In the genomic region with DNA sequence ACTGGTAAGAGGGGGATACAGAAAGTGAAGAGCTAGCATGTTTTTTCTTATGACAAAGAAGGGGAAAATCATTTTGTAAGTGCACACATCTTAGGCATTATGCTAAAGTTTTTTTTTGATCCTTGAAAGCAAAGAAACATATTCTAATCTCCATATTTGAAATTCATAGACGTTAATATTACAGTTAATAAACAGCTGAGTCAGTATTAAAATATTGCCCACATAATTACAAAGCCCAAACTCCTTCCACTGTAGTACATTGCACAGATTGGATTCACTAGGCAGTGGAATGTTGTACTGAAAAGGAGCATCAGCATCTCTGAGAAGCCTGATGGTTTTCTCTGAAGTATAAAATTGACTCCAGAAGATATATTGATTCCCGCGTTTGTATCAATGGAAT, we compare ENCODE assay signal across 33 cellular contexts.
DNase-seq lines count a peak whose midpoint lies in the region; ATAC-seq, FAIRE-seq and TF ChIP-seq lines count a peak whose summit lies in the region.
"Had no signal": no experiment of that assay in that cellular context is flagged by ENCODE, and none has a peak within 500 bp of the region (broad histone marks: within the 10 kb centered on the region; RNA-seq: fewer than 3 reads in every experiment).

No MANE protein-coding gene starts in this region.

- no peak overlapping the region for H3K56ac ChIP-seq in IMR-90 (ENCODE audit: extremely low read depth, insufficient read depth, low read length)

- 65% methylated on average over 3 of the region's 3 CpGs for WGBS in HepG2 (ENCODE audit: low lambda C conversion rate)
- 92% methylated on average over 3 of the region's 3 CpGs for WGBS in right lobe of liver (ENCODE audit: insufficient coverage, low coverage, low lambda C conversion rate, missing lambda C conversion rate)
- WGBS in A549 (ENCODE audit: missing lambda C conversion rate): 57% methylated on average over 3 of the region's 3 CpGs
- no CpG with 5 or more reads among the region's 3 CpGs for WGBS in IMR-90 (ENCODE audit: extremely low coverage in 2 of 2, insufficient read length in 1 of 2), 2 experiments
- WGBS in prostate gland: 93% methylated on average over 3 of the region's 3 CpGs

- no peak overlapping the region for H2AK9ac ChIP-seq in IMR-90 (replicated peaks; ENCODE audit: low read depth, low read length, poor library complexity)

- in situ Hi-C loops in HepG2 (cut with HindIII; ENCODE audit: extremely low pct_ligation_motif_present, low pct_unique_long_range_greater_than_20kb): no loop called here
- in situ Hi-C loops in IMR-90 (cut with MboI; ENCODE audit: low sequenced_read_pairs): no loop called here

- DNase-seq in HepG2 (ENCODE audit: low spot score) (no peak), right lobe of liver (no peak), A549 (ENCODE audit: low read depth in 1 of 2, low spot score in 1 of 2) (no peak), IMR-90 (no peak), Karpas-422 (peak; percentile 7), prostate gland (ENCODE audit: low spot score) (no peak), GM10266 (ENCODE audit: extremely low spot score) (no peak), C1 segment of cervical spinal cord (lab: John Stamatoyannopoulos, UW) (no peak)
- DNase-seq: 8988T; ACHN; AML-193; BE2C; Caco-2; Calu3; CD4-positive, alpha-beta memory T cell; CD4-positive, alpha-beta T cell; CD4-positive, CD25-positive, alpha-beta regulatory T cell; CD8-positive, alpha-beta memory T cell; CD8-positive, alpha-beta T cell; COR-L47; DMS 273 treated with DMSO at 0.1 percent for 48 hours; DMS153; DMS53; DMS79; DMS79 treated with DMSO at 0.1 percent for 48 hours; DND-41; EL had no signal

- no peak overlapping the region for H4K91ac ChIP-seq in IMR-90 (ENCODE audit: insufficient read depth, low read depth, low read length)

- CTCF ChIA-PET in HepG2 (lab: Yijun Ruan, JAX; ENCODE audit: low intra/inter-chr PET ratio, low total read pairs): no interaction called here
- CTCF ChIA-PET in A549 (lab: Yijun Ruan, JAX): no interaction called here
- CTCF ChIA-PET in IMR-90 (lab: Yijun Ruan, JAX): no interaction called here

- ATAC-seq in HepG2 (no peak), right lobe of liver (no peak), A549 (no peak), IMR-90 (ENCODE audit: low read depth) (no peak)
- ATAC-seq: CD8-positive, alpha-beta T cell had no signal

- H3K4me3 ChIP-seq in HepG2 (replicated peaks in 1 of 3; ENCODE audit: insufficient read depth in 1 of 3, low read depth in 2 of 3, low read length in 3 of 3) (no peak overlapping the region), right lobe of liver (no peak overlapping the region), A549 (no peak overlapping the region), IMR-90 (ENCODE audit: insufficient read depth, low read depth, low read length) (no peak overlapping the region), Karpas-422 (ENCODE audit: low read length) (no peak overlapping the region), prostate gland (no peak overlapping the region)
- H3K4me3 ChIP-seq: BLaER1; BLaER1 treated with 17β-estradiol and CSF1 and Interleukin-3, amounts not matched to agents 10 nM and 100 nM had no signal

- intact Hi-C loops in HepG2 (cut with micrococcal nuclease; ENCODE audit: unreplicated experiment): no loop called here
- intact Hi-C loops in right lobe of liver (cut with DNase I): no loop called here
- intact Hi-C loops in IMR-90 (cut with micrococcal nuclease): no loop called here
- intact Hi-C loops in prostate gland (cut with DNase I): no loop called here

- no peak overlapping the region for H2BK15ac ChIP-seq in IMR-90 (ENCODE audit: low read depth, low read length)

- TF ChIP-seq EP300 in HepG2 (IDR thresholded peaks at IDR 0.05; ENCODE audit: low read depth in 2 of 2, low read length in 2 of 2) (no peak), HepG2 (CRISPR knock-in tag; IDR thresholded peaks at IDR 0.05; ENCODE audit: borderline replicate concordance) (no peak), A549 (IDR thresholded peaks at IDR 0.05) (no peak)

- TF ChIP-seq POLR2A in HepG2 (IDR thresholded peaks at IDR 0.05; ENCODE audit: insufficient read depth in 1 of 2, low read depth in 2 of 2, low read length in 2 of 2) (no peak), right lobe of liver (IDR thresholded peaks at IDR 0.05) (no peak), A549 (IDR thresholded peaks at IDR 0.05; ENCODE audit: low read length) (no peak), IMR-90 (IDR thresholded peaks at IDR 0.05; ENCODE audit: low read depth, low read length) (no peak), prostate gland (IDR thresholded peaks at IDR 0.05) (no peak)

- no peaks in the 10 kb centered on the region for H3K27me3 ChIP-seq in HepG2 (ENCODE audit: control insufficient read depth in 1 of 2, insufficient read depth in 2 of 2, low read length in 2 of 2)
- no peaks in the 10 kb centered on the region for H3K27me3 ChIP-seq in right lobe of liver
- no peaks in the 10 kb centered on the region for H3K27me3 ChIP-seq in IMR-90 (ENCODE audit: control insufficient read depth, insufficient read depth, low read length)
- no peaks in the 10 kb centered on the region for H3K27me3 ChIP-seq in Karpas-422 (ENCODE audit: low read length)
- H3K27me3 ChIP-seq in prostate gland (replicated peaks; ENCODE audit: insufficient read depth): no peaks in the 10 kb centered on the region
- H3K27me3 ChIP-seq: BE2C; BLaER1; BLaER1 treated with 17β-estradiol and CSF1 and Interleukin-3, amounts not matched to agents 10 nM and 100 nM had no signal

- no peak overlapping the region for H3K9ac ChIP-seq in HepG2 (ENCODE audit: insufficient read depth, low read depth, low read length)
- H3K9ac ChIP-seq in IMR-90 (ENCODE audit: low read depth, low read length): no peak overlapping the region
- no peak overlapping the region for H3K9ac ChIP-seq in Karpas-422 (ENCODE audit: low read length)
- H3K9ac ChIP-seq: BLaER1; BLaER1 treated with 17β-estradiol and CSF1 and Interleukin-3, amounts not matched to agents 10 nM and 100 nM had no signal

- no peaks in the 10 kb centered on the region for H3K79me1 ChIP-seq in IMR-90 (ENCODE audit: low read depth in 1 of 2, low read length in 2 of 2)

- H3K18ac ChIP-seq in IMR-90 (ENCODE audit: low read depth, low read length): no peak overlapping the region

- H3K27ac ChIP-seq in HepG2 (ENCODE audit: extremely low read length, insufficient read depth, low read length) (no peak overlapping the region), right lobe of liver (no peak overlapping the region), A549 (no peak overlapping the region), IMR-90 (ENCODE audit: insufficient read depth, low read length) (no peak overlapping the region), Karpas-422 (ENCODE audit: low read length) (no peak overlapping the region), prostate gland (no peak overlapping the region)
- H3K27ac ChIP-seq: 22Rv1; BLaER1; BLaER1 treated with 17β-estradiol and CSF1 and Interleukin-3, amounts not matched to agents 10 nM and 100 nM; C4-2B had no signal

- H2AFZ ChIP-seq in HepG2 (ENCODE audit: low read length) (no peak overlapping the region), IMR-90 (replicated peaks; ENCODE audit: low read length, poor library complexity) (no peak overlapping the region), Karpas-422 (ENCODE audit: low read length) (no peak overlapping the region)

- H3K4me2 ChIP-seq in HepG2 (ENCODE audit: low read depth, low read length): no peak overlapping the region
- no peak overlapping the region for H3K4me2 ChIP-seq in A549
- H3K4me2 ChIP-seq in IMR-90 (ENCODE audit: low read depth, low read length): no peak overlapping the region
- no peak overlapping the region for H3K4me2 ChIP-seq in Karpas-422 (ENCODE audit: low read depth, low read length, poor library complexity, severe bottlenecking)
- H3K4me2 ChIP-seq: BLaER1; BLaER1 treated with 17β-estradiol and CSF1 and Interleukin-3, amounts not matched to agents 10 nM and 100 nM had no signal

- no peak overlapping the region for H2AK5ac ChIP-seq in IMR-90 (ENCODE audit: low read depth, low read length)

- no peak overlapping the region for H2BK5ac ChIP-seq in IMR-90 (ENCODE audit: low read depth, low read length, poor library complexity, severe bottlenecking)

- POLR2A ChIA-PET in HepG2 (lab: Yijun Ruan, JAX) (no interaction called here), A549 (lab: Yijun Ruan, JAX) (no interaction called here), IMR-90 (lab: Charles Lee; ENCODE audit: unreplicated experiment) (no interaction called here)

- TF ChIP-seq CTCF in HepG2 (CRISPR knock-in tag; IDR thresholded peaks at IDR 0.05) (no peak), right lobe of liver (IDR thresholded peaks at IDR 0.05) (no peak), A549 (IDR thresholded peaks at IDR 0.05) (no peak), IMR-90 (conservative IDR thresholded peaks at IDR 0.05; ENCODE audit: low read depth, low read length) (no peak), prostate gland (IDR thresholded peaks at IDR 0.05) (no peak), GM10266 (IDR thresholded peaks at IDR 0.05; ENCODE audit: control insufficient read depth, insufficient read depth, low read depth, missing control alignments) (no peak)

- H4K8ac ChIP-seq in IMR-90 (ENCODE audit: low read depth in 2 of 2, low read length in 2 of 2): no peak overlapping the region

- TF ChIP-seq RAD21 in HepG2 (CRISPR knock-in tag; IDR thresholded peaks at IDR 0.05): no peak
- no peak for TF ChIP-seq RAD21 in A549 (conservative IDR thresholded peaks at IDR 0.05 in 1 of 2, IDR thresholded peaks at IDR 0.05 in 1 of 2)
- TF ChIP-seq RAD21 in IMR-90 (IDR thresholded peaks at IDR 0.05; ENCODE audit: low read length): no peak

- BruUV-seq in HepG2 (replicated peaks; lab: Mats Ljungman, UMichigan) (no TSS peak), IMR-90 (replicated peaks; lab: Mats Ljungman, UMichigan) (no TSS peak)

- H3K4me1 ChIP-seq in HepG2 (ENCODE audit: insufficient read depth, low read length): no peaks in the 10 kb centered on the region
- H3K4me1 ChIP-seq in right lobe of liver: no peaks in the 10 kb centered on the region
- no peaks in the 10 kb centered on the region for H3K4me1 ChIP-seq in A549
- no peaks in the 10 kb centered on the region for H3K4me1 ChIP-seq in IMR-90 (ENCODE audit: control insufficient read depth, insufficient read depth, low read length)
- H3K4me1 ChIP-seq in Karpas-422 (ENCODE audit: low read length): no peaks in the 10 kb centered on the region
- no peaks in the 10 kb centered on the region for H3K4me1 ChIP-seq in prostate gland (replicated peaks)
- H3K4me1 ChIP-seq: BE2C; BLaER1; BLaER1 treated with 17β-estradiol and CSF1 and Interleukin-3, amounts not matched to agents 10 nM and 100 nM; Caco-2 had no signal

- H3K14ac ChIP-seq in IMR-90 (replicated peaks; ENCODE audit: low read depth, low read length): no peak overlapping the region

- H4K20me1 ChIP-seq in HepG2 (ENCODE audit: insufficient read depth, low read length): no peaks in the 10 kb centered on the region
- H4K20me1 ChIP-seq in IMR-90 (ENCODE audit: insufficient read depth, low read length): no peaks in the 10 kb centered on the region
- H4K20me1 ChIP-seq in Karpas-422 (ENCODE audit: insufficient read depth, low read depth, low read length): no peaks in the 10 kb centered on the region
- H4K20me1 ChIP-seq: BLaER1; BLaER1 treated with 17β-estradiol and CSF1 and Interleukin-3, amounts not matched to agents 10 nM and 100 nM had no signal

- no peak for FAIRE-seq in HepG2 (lab: Jason Lieb, UNC)
- no peak for FAIRE-seq in A549 (lab: Jason Lieb, UNC)
- FAIRE-seq: A204.1, D721Med had no signal

- H4K5ac ChIP-seq in IMR-90 (ENCODE audit: low read depth, low read length): no peak overlapping the region

- H3K9me2 ChIP-seq in Karpas-422 (replicated peaks; ENCODE audit: insufficient read depth, low read length): no peaks in the 10 kb centered on the region

- dilution Hi-C loops in IMR-90 (cut with HindIII; ENCODE audit: low sequenced_read_pairs, unreplicated experiment): no loop called here

- no peaks in the 10 kb centered on the region for H3K9me1 ChIP-seq in IMR-90 (ENCODE audit: insufficient read depth, low read length)

- H3K9me3 ChIP-seq in HepG2 (ENCODE audit: low read length) (peaks cover 73% of the 10 kb centered on the region), right lobe of liver (no peaks in the 10 kb centered on the region), A549 (no peaks in the 10 kb centered on the region), IMR-90 (ENCODE audit: control insufficient read depth, insufficient read depth, low read length) (peaks cover 7% of the 10 kb centered on the region; the same call in 1 of the 2 replicates), Karpas-422 (ENCODE audit: low read length) (no peaks in the 10 kb centered on the region), prostate gland (no peaks in the 10 kb centered on the region)
- H3K9me3 ChIP-seq: BE2C; BLaER1; BLaER1 treated with 17β-estradiol and CSF1 and Interleukin-3, amounts not matched to agents 10 nM and 100 nM; Caco-2 had no signal

- H3K79me2 ChIP-seq in HepG2 (ENCODE audit: insufficient read depth, low read length) (no peaks in the 10 kb centered on the region), Karpas-422 (ENCODE audit: low read length) (no peaks in the 10 kb centered on the region)

- no peak overlapping the region for H3K4ac ChIP-seq in IMR-90 (ENCODE audit: low read depth, low read length)

- H2BK120ac ChIP-seq in IMR-90 (ENCODE audit: low read depth, low read length): no peak overlapping the region

- no peak overlapping the region for H3K23ac ChIP-seq in IMR-90 (ENCODE audit: low read depth, low read length)

- no peaks in the 10 kb centered on the region for H3K36me3 ChIP-seq in HepG2 (replicated peaks in 1 of 2; ENCODE audit: control insufficient read depth in 1 of 2, insufficient read depth in 2 of 2, low read length in 2 of 2)
- H3K36me3 ChIP-seq in right lobe of liver: no peaks in the 10 kb centered on the region
- no peaks in the 10 kb centered on the region for H3K36me3 ChIP-seq in IMR-90 (ENCODE audit: control insufficient read depth, insufficient read depth, low read length)
- no peaks in the 10 kb centered on the region for H3K36me3 ChIP-seq in Karpas-422 (ENCODE audit: insufficient read depth, low read length)
- no peaks in the 10 kb centered on the region for H3K36me3 ChIP-seq in prostate gland
- H3K36me3 ChIP-seq: BE2C; BLaER1; BLaER1 treated with 17β-estradiol and CSF1 and Interleukin-3, amounts not matched to agents 10 nM and 100 nM had no signal

- no peak overlapping the region for H2BK20ac ChIP-seq in IMR-90 (ENCODE audit: low read depth, low read length)
